In genomic region chr5:80761966-80762365, GRCh38 we compare ENCODE assay signal across 15 cellular contexts.
"Had no signal": no experiment of that assay in that cellular context is flagged by ENCODE, and none has a peak within 500 bp of the region (broad histone marks: within the 10 kb centered on the region; RNA-seq: fewer than 3 reads in every experiment).

No MANE protein-coding gene starts in this region.

- H3K27me3 ChIP-seq: neutrophil, right atrium auricular region had no signal

- H3K27me3 Mint-ChIP-seq: naive B cell had no signal

- ATAC-seq: stimulated activated effector memory CD8-positive, alpha-beta T cell treated with anti-CD3 and anti-CD28 coated beads, Interleukin-12 subunit alpha, Interleukin-12 subunit beta, amount 100 ng/mL, for 72 hours had no signal

- H3K9me3 Mint-ChIP-seq: immature natural killer cell; naive B cell; stimulated activated effector memory CD8-positive, alpha-beta T cell treated with anti-CD3 and anti-CD28 coated beads, Interleukin-12 subunit alpha, Interleukin-12 subunit beta, amount 100 ng/mL, for 72 hours had no signal

- H3K36me3 ChIP-seq: right atrium auricular region had no signal

- H3K27ac Mint-ChIP-seq: immature natural killer cell; naive B cell; stimulated activated effector memory CD8-positive, alpha-beta T cell treated with anti-CD3 and anti-CD28 coated beads, Interleukin-12 subunit alpha, Interleukin-12 subunit beta, amount 100 ng/mL, for 72 hours had no signal

- H3K36me3 Mint-ChIP-seq: stimulated activated effector memory CD8-positive, alpha-beta T cell treated with anti-CD3 and anti-CD28 coated beads, Interleukin-12 subunit alpha, Interleukin-12 subunit beta, amount 100 ng/mL, for 72 hours had no signal

- H3K4me3 ChIP-seq: coronary artery, right atrium auricular region, skin epidermis had no signal

- H3K27ac ChIP-seq: coronary artery, neutrophil, right atrium auricular region, skin epidermis had no signal

- H3K4me3 Mint-ChIP-seq: immature natural killer cell; naive B cell; stimulated activated effector memory CD8-positive, alpha-beta T cell treated with anti-CD3 and anti-CD28 coated beads, Interleukin-12 subunit alpha, Interleukin-12 subunit beta, amount 100 ng/mL, for 72 hours had no signal

- H3K9me3 ChIP-seq: neutrophil, right atrium auricular region had no signal

- H3K4me1 ChIP-seq: right atrium auricular region had no signal

- DNase-seq: activated CD4-positive, alpha-beta T cell treated with anti-CD3 and anti-CD28 coated beads, Interleukin-2, amount 50 U/mL, for 4 hours; activated CD4-positive, CD25-positive, alpha-beta regulatory T cell; activated naive CD4-positive, alpha-beta T cell; activated T-cell treated with anti-CD3 and anti-CD28 coated beads, Interleukin-2, amount 50 U/mL, for 48 hours; caudate nucleus; effector memory CD4-positive, alpha-beta T cell; immature natural killer cell; naive B cell; posterior cingulate gyrus; substantia nigra had no signal
